9 cellular contexts compared by ENCODE assay signal in genomic region chr16:12971216-12971615, GRCh38.
DNase-seq lines count a peak whose midpoint lies in the region; ATAC-seq and TF ChIP-seq lines count a peak whose summit lies in the region.
"Had no signal": no experiment of that assay in that cellular context is flagged by ENCODE, and none has a peak within 500 bp of the region (broad histone marks: within the 10 kb centered on the region; RNA-seq: fewer than 3 reads in every experiment).

No MANE protein-coding gene starts in this region.

- CTCF ChIA-PET in HCT116 (lab: Charles Lee), result no interaction called here

- TF ChIP-seq POLR2A in HCT116 (IDR thresholded peaks at IDR 0.05; ENCODE audit: borderline replicate concordance, extremely low read depth, insufficient read depth, insufficient read length), result no peak

- POLR2A ChIA-PET in HCT116 (lab: Charles Lee), result no interaction called here

- peaks cover 0 to 5% of the 10 kb centered on the region in 2 experiments; a peak in 2 of 4 replicates for H3K4me1 ChIP-seq in HCT116 (ENCODE audit: control insufficient read depth in 1 of 2, insufficient read depth in 2 of 2, low read length in 2 of 2)

- intact Hi-C loops in HCT116 (cut with micrococcal nuclease), result no loop called here

- TF ChIP-seq CTCF in HCT116 (IDR thresholded peaks at IDR 0.05 in 2 of 3, conservative IDR thresholded peaks at IDR 0.05 in 1 of 3; ENCODE audit: borderline replicate concordance in 1 of 3, insufficient read depth in 1 of 3, low read depth in 2 of 3, low read length in 2 of 3), result no peak
- no peak for TF ChIP-seq CTCF in omental fat pad (IDR thresholded peaks at IDR 0.05)
- TF ChIP-seq CTCF in GM13976 (IDR thresholded peaks at IDR 0.05; ENCODE audit: borderline replicate concordance, control extremely low read depth, extremely low read depth, insufficient read depth, missing control alignments), result no peak

- no peaks in the 10 kb centered on the region for H3K9me3 ChIP-seq in HCT116 (ENCODE audit: control insufficient read depth in 1 of 2, insufficient read depth in 1 of 2, low read depth in 1 of 2, low read length in 2 of 2)

- ATAC-seq in HCT116 (0 out of 2 replicates have a peak, but pooled peaks have one; percentile 38), omental fat pad (ENCODE audit: low FRiP score) (no peak)

- peaks cover 5% of the 10 kb centered on the region; the same call in 1 of the 2 replicates for H3K27me3 ChIP-seq in HCT116 (ENCODE audit: insufficient read depth, low read length)

- H2AFZ ChIP-seq in HCT116 (ENCODE audit: low read depth, low read length, poor library complexity, severe bottlenecking), result no peak overlapping the region

- H3K4me2 ChIP-seq in HCT116 (ENCODE audit: low read length), result no peak overlapping the region

- RAD21 ChIA-PET in HCT116 (lab: Charles Lee; ENCODE audit: low non-redundant PET in 1 of 2, low total read pairs in 2 of 2, uncharacterized antibody in 2 of 2, unreplicated experiment in 2 of 2), result no interaction called here

- no peaks in the 10 kb centered on the region for H4K20me1 ChIP-seq in HCT116 (ENCODE audit: insufficient read depth)

- H3K27ac ChIP-seq in HCT116 (ENCODE audit: low read depth, low read length), result no peak overlapping the region

- no TSS peak for BruUV-seq in HCT116 (replicated peaks; lab: Mats Ljungman, UMichigan)

- no peaks in the 10 kb centered on the region for H3K79me2 ChIP-seq in HCT116 (ENCODE audit: insufficient read depth, low read length)

- no peak overlapping the region for H3K9ac ChIP-seq in HCT116 (ENCODE audit: low read length)

- H3K36me3 ChIP-seq in HCT116 (ENCODE audit: control insufficient read depth in 1 of 2, insufficient read depth in 2 of 2, low read length in 2 of 2), result no peaks in the 10 kb centered on the region

- DNase-seq in HCT116 (ENCODE audit: low read depth, low spot score) (no peak), NCI-H2227 (lab: John Stamatoyannopoulos, UW; ENCODE audit: unreplicated experiment) (peak; percentile 19), astrocyte of the hippocampus (ENCODE audit: low read depth, low spot score) (peak; percentile 61), omental fat pad (ENCODE audit: low spot score) (peak; percentile 23), UCSD-AML1 (lab: John Stamatoyannopoulos, UW; ENCODE audit: unreplicated experiment) (no peak), GM13976 (ENCODE audit: low spot score) (no peak)
- no peak for DNase-seq in activated naive CD4-positive, alpha-beta T cell treated with anti-CD3 and anti-CD28 coated beads, Interleukin-2, amount 50 U/mL, for 16 hours
- no peak for DNase-seq in activated CD4-positive, alpha-beta T cell treated with anti-CD3 and anti-CD28 coated beads, Interleukin-2, amount 50 U/mL, for 4 hours
- DNase-seq: stimulated activated CD4-positive, alpha-beta T cell treated with anti-CD3 and anti-CD28 coated beads, Interleukin-12 subunit alpha, Interleukin-12 subunit beta, amount 100 ng/mL, for 4 hours had no signal

- no peak overlapping the region for H3K4me3 ChIP-seq in HCT116 (replicated peaks in 1 of 2; ENCODE audit: low read depth in 1 of 2, low read length in 2 of 2)

- no peak for TF ChIP-seq RAD21 in HCT116 (IDR thresholded peaks at IDR 0.05; ENCODE audit: low read depth)

- H3K9me2 ChIP-seq in HCT116 (ENCODE audit: insufficient read depth), result no peaks in the 10 kb centered on the region

- in situ Hi-C loops in GM13976 (cut with MboI; ENCODE audit: low sequenced_read_pairs, unreplicated experiment), result no loop called here

TF ChIP-seq in HCT116, 20 proteins besides CTCF, POLR2A, EP300 and RAD21:
- no peak for TF ChIP-seq CBX3 (IDR thresholded peaks at IDR 0.05; ENCODE audit: low read depth)
- TF ChIP-seq ATF3 (IDR thresholded peaks at IDR 0.05), result no peak
- no peak for TF ChIP-seq TCF7L2 (IDR thresholded peaks at IDR 0.05; ENCODE audit: borderline replicate concordance, extremely low read depth, insufficient read depth, insufficient read length)
- TF ChIP-seq ZNF274 (IDR thresholded peaks at IDR 0.05; ENCODE audit: low read depth, low read length), result no peak
- TF ChIP-seq FOSL1 (IDR thresholded peaks at IDR 0.05; ENCODE audit: low read depth), result no peak
- TF ChIP-seq MAX (IDR thresholded peaks at IDR 0.05), result no peak
- no peak for TF ChIP-seq CEBPB (IDR thresholded peaks at IDR 0.05; ENCODE audit: low read depth)
- TF ChIP-seq POLR2AphosphoS5 (IDR thresholded peaks at IDR 0.05; ENCODE audit: low read depth, low read length), result no peak
- no peak for TF ChIP-seq EZH2 (IDR thresholded peaks at IDR 0.05)
- TF ChIP-seq ELF1 (IDR thresholded peaks at IDR 0.05; ENCODE audit: borderline replicate concordance, low read depth), result no peak
- TF ChIP-seq JUND (IDR thresholded peaks at IDR 0.05), result no peak
- no peak for TF ChIP-seq SP1 (IDR thresholded peaks at IDR 0.05; ENCODE audit: low read depth)
- no peak for TF ChIP-seq SIN3A (IDR thresholded peaks at IDR 0.05; ENCODE audit: low read depth)
- no peak for TF ChIP-seq EZH2phosphoT487 (IDR thresholded peaks at IDR 0.05; ENCODE audit: borderline replicate concordance)
- TF ChIP-seq YY1 (IDR thresholded peaks at IDR 0.05; ENCODE audit: extremely low read depth, insufficient replicate concordance, low read depth, low read length), result no peak

Comparison
In these comparisons a context has a peak if more than half of its experiments do, and no peak if none do; other contexts are left out.
1. DNase-seq: peak in NCI-H2227 (single experiment), astrocyte of the hippocampus (single experiment) and omental fat pad (single experiment); none in HCT116 (single experiment), UCSD-AML1 (single experiment), activated naive CD4-positive, alpha-beta T cell treated with anti-CD3 and anti-CD28 coated beads, Interleukin-2, amount 50 U/mL, for 16 hours (single experiment), activated CD4-positive, alpha-beta T cell treated with anti-CD3 and anti-CD28 coated beads, Interleukin-2, amount 50 U/mL, for 4 hours (0 of 2) and GM13976 (single experiment).